8 cellular contexts compared by ENCODE assay signal in genomic region chr21:29297483-29298347, GRCh38. TPM values are rescaled to one million over a fixed set of nuclear protein-coding genes. Genes with fewer than 3 reads are reported as not detected.
DNase-seq lines count a peak whose midpoint lies in the region; ATAC-seq, FAIRE-seq and TF ChIP-seq lines count a peak whose summit lies in the region.

No MANE protein-coding gene starts in this region.

- H2AFZ ChIP-seq in OCI-LY1 (ENCODE audit: low read length) (no peak overlapping the region), H1 (ENCODE audit: low read length) (peak overlapping the region; percentile 48; the same call in 1 of the 2 replicates), osteoblast (ENCODE audit: low read length) (peak overlapping the region; percentile 69)

- H4K20me1 ChIP-seq in OCI-LY1 (ENCODE audit: insufficient read depth, low read length): no peaks in the 10 kb centered on the region
- peaks cover 5 to 6% of the 10 kb centered on the region in 2 experiments for H4K20me1 ChIP-seq in H1 (replicated peaks in 1 of 2; ENCODE audit: control insufficient read depth in 1 of 2, insufficient read depth in 2 of 2, low read length in 2 of 2)
- peaks cover 29% of the 10 kb centered on the region for H4K20me1 ChIP-seq in osteoblast (ENCODE audit: insufficient read depth, low read length)

- intact Hi-C loops in CD8-positive, alpha-beta T cell (cut with DNase I, micrococcal nuclease): loop anchor here (1.0 to 10.0 kb wide), 11 partner anchors 15 to 413 kb away; partner anchors contain the start of gene LTN1 (in 1 of the 2)

- no peak overlapping the region for H3K14ac ChIP-seq in H1 (ENCODE audit: insufficient read length)

- no peaks in the 10 kb centered on the region for H3K9me3 Mint-ChIP-seq in CD8-positive, alpha-beta T cell

- peaks cover 6% of the 10 kb centered on the region; the same call in 1 of the 2 replicates for H3K79me1 ChIP-seq in H1 (ENCODE audit: low read depth, low read length)

- peaks cover 49% of the 10 kb centered on the region for H3K4me1 ChIP-seq in CD8-positive, alpha-beta T cell (ENCODE audit: insufficient read depth, low read length)
- H3K4me1 ChIP-seq in OCI-LY1 (ENCODE audit: insufficient read depth, low read length, severe bottlenecking) (peaks cover 47% of the 10 kb centered on the region), H1 (replicated peaks in 1 of 4; ENCODE audit: control insufficient read depth in 3 of 4, insufficient read depth in 4 of 4, low read length in 3 of 4) (peaks cover 0 to 14% (median 9%) of the 10 kb centered on the region in 4 experiments; a peak in 5 of 7 replicates), osteoblast (ENCODE audit: insufficient read depth, low read length) (peaks cover 29% of the 10 kb centered on the region)

- TF ChIP-seq RAD21 in H1 (IDR thresholded peaks at IDR 0.05 in 1 of 2, conservative IDR thresholded peaks at IDR 0.05 in 1 of 2; ENCODE audit: low read depth in 2 of 2, low read length in 2 of 2): no peak

- no peak overlapping the region for H4K91ac ChIP-seq in H1 (replicated peaks; ENCODE audit: insufficient read length, low read length)

- no peak overlapping the region for H4K8ac ChIP-seq in H1 (ENCODE audit: extremely low read depth, insufficient read depth, low read length)

- H2BK12ac ChIP-seq in H1 (ENCODE audit: low read depth, low read length): no peak overlapping the region

- H2BK120ac ChIP-seq in H1 (replicated peaks; ENCODE audit: low read depth, low read length): no peak overlapping the region

- no peak overlapping the region for H2BK20ac ChIP-seq in H1 (ENCODE audit: low read length)

- 81% methylated on average over 26 of the region's 27 CpGs; no CpG with 5 or more reads in 1 of the 2 experiments for WGBS in H1 (ENCODE audit: extremely low coverage in 1 of 2, insufficient coverage in 1 of 2, insufficient read length in 1 of 2, insufficient replicate concordance in 2 of 2, low coverage in 1 of 2, low lambda C conversion rate in 2 of 2, missing lambda C conversion rate in 1 of 2), 2 experiments

- peak overlapping the region; percentile 61 for H3K27ac Mint-ChIP-seq in CD8-positive, alpha-beta T cell

- H3K4me3 Mint-ChIP-seq in CD8-positive, alpha-beta T cell: peak overlapping the region; percentile 75

- H3K9me3 ChIP-seq in CD8-positive, alpha-beta T cell (ENCODE audit: low read length): no peaks in the 10 kb centered on the region
- no peaks in the 10 kb centered on the region for H3K9me3 ChIP-seq in OCI-LY1 (ENCODE audit: low read length)
- H3K9me3 ChIP-seq in H1 (ENCODE audit: insufficient read depth in 2 of 2, low read depth in 1 of 2, low read length in 1 of 2): no peaks in the 10 kb centered on the region
- H3K9me3 ChIP-seq in osteoblast (ENCODE audit: low read depth, low read length): no peaks in the 10 kb centered on the region

- no peak overlapping the region for H3K18ac ChIP-seq in H1 (ENCODE audit: extremely low read depth, low read length)

- H3K9ac ChIP-seq in OCI-LY1 (ENCODE audit: low read length) (peak overlapping the region; percentile 85; the same call in 1 of the 2 replicates), H1 (replicated peaks in 1 of 4; ENCODE audit: extremely low read depth in 1 of 4, low read depth in 3 of 4, low read length in 3 of 4) (peak overlapping the region in 1 of 4 experiments; percentile 29; a peak in 1 of 7 replicates)

- FAIRE-seq in H1 (lab: Jason Lieb, UNC): no peak

- TF ChIP-seq CTCF in CD8-positive, alpha-beta T cell (IDR thresholded peaks at IDR 0.05): no peak
- no peak for TF ChIP-seq CTCF in OCI-LY1 (IDR thresholded peaks at IDR 0.05; ENCODE audit: low read length)
- TF ChIP-seq CTCF in H1 (IDR thresholded peaks at IDR 0.05; ENCODE audit: control extremely low read depth in 1 of 3, insufficient read depth in 1 of 3, low read depth in 1 of 3, low read length in 3 of 3): no peak
- no peak for TF ChIP-seq CTCF in osteoblast (IDR thresholded peaks at IDR 0.05; ENCODE audit: extremely low read depth, low read depth, low read length)

- H3K56ac ChIP-seq in H1 (replicated peaks; ENCODE audit: insufficient read length, low read depth, low read length): no peak overlapping the region

- no peaks in the 10 kb centered on the region for H3K27me3 ChIP-seq in CD8-positive, alpha-beta T cell (ENCODE audit: insufficient read depth, low read length)
- H3K27me3 ChIP-seq in OCI-LY1 (ENCODE audit: insufficient read depth, low read length): no peaks in the 10 kb centered on the region
- peaks cover 0 to 7% (median 4%) of the 10 kb centered on the region in 4 experiments; a peak in 3 of 7 replicates for H3K27me3 ChIP-seq in H1 (replicated peaks in 1 of 4; ENCODE audit: control insufficient read depth in 3 of 4, extremely low read depth in 1 of 4, insufficient read depth in 3 of 4, low read length in 3 of 4)
- no peaks in the 10 kb centered on the region for H3K27me3 ChIP-seq in osteoblast (ENCODE audit: insufficient read depth, low read length)

- peaks cover 6% of the 10 kb centered on the region for H3K36me3 Mint-ChIP-seq in CD8-positive, alpha-beta T cell

- no peaks in the 10 kb centered on the region for H3K27me3 Mint-ChIP-seq in CD8-positive, alpha-beta T cell (ENCODE audit: low read depth)

- no peak for TF ChIP-seq POLR2A in H1 (IDR thresholded peaks at IDR 0.05; ENCODE audit: control extremely low read depth in 1 of 2, low read depth in 2 of 2, low read length in 2 of 2)

- TF ChIP-seq EP300 in H1 (IDR thresholded peaks at IDR 0.05; ENCODE audit: borderline replicate concordance in 1 of 2, low read depth in 2 of 2, low read length in 2 of 2): no peak

- H3K4ac ChIP-seq in H1 (replicated peaks; ENCODE audit: insufficient read length, low read depth, low read length): no peak overlapping the region

- H3K4me2 ChIP-seq in OCI-LY1 (ENCODE audit: low read length) (peak overlapping the region; percentile 72), H1 (ENCODE audit: insufficient read depth in 1 of 2, low read depth in 2 of 2, low read length in 2 of 2) (peak overlapping the region; percentile 39 to 94), osteoblast (ENCODE audit: insufficient read depth, low read length) (peak overlapping the region; percentile 77)

- H3K23ac ChIP-seq in H1 (ENCODE audit: insufficient read length): no peak overlapping the region

- H3K9me2 ChIP-seq in OCI-LY1 (ENCODE audit: low read depth, low read length): no peaks in the 10 kb centered on the region

- ATAC-seq in CD8-positive, alpha-beta T cell: no peak
- no peak for ATAC-seq in GM21717 (IDR thresholded peaks at IDR 0.05; ENCODE audit: unreplicated experiment)

- CTCF ChIA-PET in CD8-positive, alpha-beta T cell (lab: Charles Lee): interaction anchor here (0.5 to 2.4 kb wide), 2 partner anchors 152 to 261 kb away, joined by 3 to 8 read pairs; no protein-coding TSS in a partner anchor
- CTCF ChIA-PET in H1 (lab: Charles Lee; ENCODE audit: partially characterized antibody): interaction anchor here (0.8 to 1.3 kb wide), 6 partner anchors 9 to 64 kb away, joined by 3 to 6 read pairs (median 4); no protein-coding TSS in a partner anchor

- no peaks in the 10 kb centered on the region for H3K36me3 ChIP-seq in CD8-positive, alpha-beta T cell (ENCODE audit: insufficient read depth, low read length)
- H3K36me3 ChIP-seq in OCI-LY1 (ENCODE audit: insufficient read depth, low read length): no peaks in the 10 kb centered on the region
- no peaks in the 10 kb centered on the region for H3K36me3 ChIP-seq in H1 (ENCODE audit: control insufficient read depth in 2 of 4, insufficient read depth in 4 of 4, low read length in 3 of 4)
- H3K36me3 ChIP-seq in osteoblast (ENCODE audit: insufficient read depth, low read length): no peaks in the 10 kb centered on the region

- no peak overlapping the region for H2BK15ac ChIP-seq in H1 (ENCODE audit: low read length)

- no peaks in the 10 kb centered on the region for H3F3A ChIP-seq in OCI-LY1 (ENCODE audit: insufficient read depth, low read length)

- POLR2A ChIA-PET in CD8-positive, alpha-beta T cell (lab: Charles Lee): interaction anchor here (1.0 to 2.9 kb wide), 3 partner anchors 9 to 295 kb away, joined by 3 to 11 read pairs (median 3); partner anchors contain the start of gene CCT8
- POLR2A ChIA-PET in H1 (lab: Charles Lee; ENCODE audit: partially characterized antibody): interaction anchor here (1.1 to 3.2 kb wide), 3 partner anchors 11 to 30 kb away, joined by 4 to 9 read pairs (median 5); no protein-coding TSS in a partner anchor

- peak overlapping the region; percentile 68 for H3K4me3 ChIP-seq in CD8-positive, alpha-beta T cell (ENCODE audit: low read depth, low read length)
- peak overlapping the region; percentile 84 for H3K4me3 ChIP-seq in OCI-LY1 (ENCODE audit: low read depth, low read length, poor library complexity, severe bottlenecking)
- H3K4me3 ChIP-seq in H1 (ENCODE audit: extremely low read depth in 1 of 4, insufficient read depth in 2 of 4, low read depth in 3 of 4, low read length in 4 of 4): peak overlapping the region; percentile 30 to 89 (median 52)
- peak overlapping the region; percentile 95 for H3K4me3 ChIP-seq in osteoblast (ENCODE audit: insufficient read depth, low read length)

- H3K27ac ChIP-seq in CD8-positive, alpha-beta T cell (ENCODE audit: low read depth, low read length): no peak overlapping the region
- no peak overlapping the region for H3K27ac ChIP-seq in OCI-LY1 (ENCODE audit: low read depth, low read length, poor library complexity, severe bottlenecking)
- H3K27ac ChIP-seq in H1 (ENCODE audit: low read depth, low read length): no peak overlapping the region
- peak overlapping the region; percentile 26 for H3K27ac ChIP-seq in osteoblast (ENCODE audit: low read depth, low read length)

- H3K79me2 ChIP-seq in OCI-LY1 (ENCODE audit: insufficient read depth, low read length): peaks cover 28% of the 10 kb centered on the region
- peaks cover 4 to 34% of the 10 kb centered on the region in 2 experiments; a peak in 3 of 4 replicates for H3K79me2 ChIP-seq in H1 (ENCODE audit: control insufficient read depth in 1 of 2, insufficient read depth in 2 of 2, low read length in 2 of 2)
- H3K79me2 ChIP-seq in osteoblast (ENCODE audit: insufficient read depth, low read length): peaks cover 53% of the 10 kb centered on the region

- H4K5ac ChIP-seq in H1 (ENCODE audit: insufficient read length, low read depth, low read length): no peak overlapping the region

- H3K23me2 ChIP-seq in H1 (ENCODE audit: low read depth, low read length): peaks cover 15% of the 10 kb centered on the region

- DNase-seq in CD8-positive, alpha-beta T cell: peak in 1 of 7 experiments; percentile 20
- DNase-seq in H1 (ENCODE audit: low read depth in 1 of 2, low spot score in 2 of 2) (no peak), osteoblast (ENCODE audit: insufficient read length, low spot score, missing footprints) (no peak), EL (no peak), NCI-H774 (lab: John Stamatoyannopoulos, UW) (no peak), HuH-7 (ENCODE audit: low spot score) (no peak)

- no peak overlapping the region for H2BK5ac ChIP-seq in H1 (ENCODE audit: low read depth, low read length)

- peaks cover 71% of the 10 kb centered on the region for H3K4me1 Mint-ChIP-seq in CD8-positive, alpha-beta T cell (ENCODE audit: low read depth)

- H2AK5ac ChIP-seq in H1 (ENCODE audit: low read depth, low read length): no peak overlapping the region

RNA-seq across cellular contexts. Expression of gene BACH1, which starts 1.0 kb away (rescaled TPM):
- 10 to 100 TPM; 86.3 to 88.5 TPM for total RNA-seq in CD8-positive, alpha-beta T cell
- total RNA-seq in H1 (2021; fragmentation: NEBNext Ultra II Directional; extraction: Animal tissue kit (Norgen Biotek cat#: 25700)): 50.7 and 57.1 TPM in 2 replicates
- 6.0 and 6.9 TPM in 2 replicates for polyA plus RNA-seq in H1 (2011; rRNA removed)
- 10.2 TPM for polyA plus RNA-seq in H1 (2011; cell fraction: cytosol; rRNA removed)
- polyA plus RNA-seq in H1 (2011; cell fraction: nucleus; rRNA removed): 7.8 TPM
- polyA plus RNA-seq in H1 (2012, experiment 1 of 2): 9.9 to 19.2 TPM (median 15.5 TPM) in 4 replicates
- 0.87 TPM for polyA plus RNA-seq in H1 (2012, experiment 2 of 2)
- 14.7 TPM for polyA plus RNA-seq in H1 (2013, experiment 1 of 2)
- 17.3 TPM for polyA plus RNA-seq in H1 (2013, experiment 2 of 2)
- polyA minus RNA-seq in H1 (2011; rRNA and poly(A)+ RNA removed): 106 and 154 TPM in 2 replicates
- polyA minus RNA-seq in H1 (2011; cell fraction: cytosol; rRNA and poly(A)+ RNA removed): 20.9 TPM
- polyA minus RNA-seq in H1 (2011; cell fraction: nucleus; rRNA and poly(A)+ RNA removed): 136 TPM
- 153 and 189 TPM in 2 replicates for total RNA-seq in osteoblast
